9 cellular contexts compared by ENCODE assay signal in genomic region chr3:190811775-190812480, GRCh38. TPM values are rescaled to one million over a fixed set of nuclear protein-coding genes. Genes with fewer than 3 reads are reported as not detected.
A peak's percentile ranks its signal among the peaks of the same experiment; 100 is the strongest.
DNase-seq lines count a peak whose midpoint lies in the region; ATAC-seq and TF ChIP-seq lines count a peak whose summit lies in the region.
"Had no signal": no experiment of that assay in that cellular context is flagged by ENCODE, and none has a peak within 500 bp of the region (broad histone marks: within the 10 kb centered on the region; RNA-seq: fewer than 3 reads in every experiment).

No MANE protein-coding gene starts in this region.

- no peak overlapping the region for H3K27ac Mint-ChIP-seq in progenitor cell of endocrine pancreas
- H3K27ac Mint-ChIP-seq: activated naive CD8-positive, alpha-beta T cell had no signal

- DNase-seq in GM03348 (ENCODE audit: low spot score) (peak; percentile 52), Kasumi-1 (lab: John Stamatoyannopoulos, UW) (peak; percentile 71 to 78), SK-MEL-5 (ENCODE audit: low read depth, low spot score) (peak; percentile 87), fibroblast of pulmonary artery (ENCODE audit: low read depth) (peak; percentile 78), progenitor cell of endocrine pancreas (ENCODE audit: low spot score, unreplicated experiment) (no peak)
- DNase-seq in activated CD4-positive, CD25-positive, alpha-beta regulatory T cell (lab: John Stamatoyannopoulos, UW), result no peak

- H3K27me3 Mint-ChIP-seq in progenitor cell of endocrine pancreas, result no peaks in the 10 kb centered on the region
- H3K27me3 Mint-ChIP-seq: activated naive CD8-positive, alpha-beta T cell had no signal

- no peaks in the 10 kb centered on the region for H3K36me3 Mint-ChIP-seq in progenitor cell of endocrine pancreas (ENCODE audit: insufficient read depth)
- H3K36me3 Mint-ChIP-seq: activated naive CD8-positive, alpha-beta T cell had no signal

- H3K4me1 Mint-ChIP-seq in progenitor cell of endocrine pancreas (ENCODE audit: low read depth), result peaks cover 23% of the 10 kb centered on the region

- in situ Hi-C loops in SK-MEL-5 (cut with HindIII; ENCODE audit: low pct_unique_long_range_greater_than_20kb, low sequenced_read_pairs), result no loop called here

- TF ChIP-seq CTCF in fibroblast of pulmonary artery (IDR thresholded peaks at IDR 0.05; ENCODE audit: low read length, missing control alignments) (peak; percentile 74), progenitor cell of endocrine pancreas (IDR thresholded peaks at IDR 0.05; ENCODE audit: unreplicated experiment) (peak; percentile 77)

- ATAC-seq in GM21576 (IDR thresholded peaks at IDR 0.05; ENCODE audit: unreplicated experiment) (peak; percentile 85), GM21528 (IDR thresholded peaks at IDR 0.05; ENCODE audit: low FRiP score, unreplicated experiment) (no peak)

- peak overlapping the region; percentile 8 for H3K4me3 ChIP-seq in fibroblast of pulmonary artery (replicated peaks; ENCODE audit: low read depth, low read length)

- H3K9me3 Mint-ChIP-seq in progenitor cell of endocrine pancreas (ENCODE audit: low read depth), result peaks cover 1% of the 10 kb centered on the region

- no peak overlapping the region for H3K4me3 Mint-ChIP-seq in progenitor cell of endocrine pancreas (ENCODE audit: low read depth)
- H3K4me3 Mint-ChIP-seq: activated naive CD8-positive, alpha-beta T cell had no signal

RNA-seq across cellular contexts. Expression of gene GMNC, which starts 50.6 kb away (rescaled TPM):
- not detected in 2 replicates for total RNA-seq in SK-MEL-5 (2014; rRNA removed; shearing (Covaris generic))
- not detected in 2 replicates for polyA plus RNA-seq in SK-MEL-5 (2015; cell fraction: cytosol; rRNA removed)
- not detected in 2 replicates for polyA plus RNA-seq in SK-MEL-5 (2015; cell fraction: nucleus; rRNA removed)
- not detected in 2 replicates for total RNA-seq in progenitor cell of endocrine pancreas

Comparison
In these comparisons a context has a peak if more than half of its experiments do, and no peak if none do; other contexts are left out.
1. DNase-seq: peak in GM03348 (single experiment), Kasumi-1 (2 of 2), SK-MEL-5 (single experiment) and fibroblast of pulmonary artery (single experiment); none in progenitor cell of endocrine pancreas (single experiment) and activated CD4-positive, CD25-positive, alpha-beta regulatory T cell (0 of 4).